Comparison of ENCODE assay signal across 13 cellular contexts in genomic region chr4:48247142-48247877, GRCh38. TPM values are rescaled to one million over a fixed set of nuclear protein-coding genes. Genes with fewer than 3 reads are reported as not detected.
DNase-seq lines count a peak whose midpoint lies in the region; ATAC-seq and TF ChIP-seq lines count a peak whose summit lies in the region.
"Had no signal": no experiment of that assay in that cellular context is flagged by ENCODE, and none has a peak within 500 bp of the region (broad histone marks: within the 10 kb centered on the region; RNA-seq: fewer than 3 reads in every experiment).

No MANE protein-coding gene starts in this region.

- H3K9me3 Mint-ChIP-seq in CD14-positive monocyte: peaks cover 0 to 3% (median 0%) of the 10 kb centered on the region in 7 donors
- H3K9me3 Mint-ChIP-seq: nephron had no signal

- peak overlapping the region in 6 of 7 donors; percentile 22 to 61 (median 46) for H3K27ac Mint-ChIP-seq in CD14-positive monocyte
- H3K27ac Mint-ChIP-seq: CD4-positive, CD25-positive, alpha-beta regulatory T cell had no signal

- H3K9me3 ChIP-seq in adipocyte (ENCODE audit: control insufficient read depth, low read length) (no peaks in the 10 kb centered on the region), upper lobe of right lung (no peaks in the 10 kb centered on the region), testis (no peaks in the 10 kb centered on the region)
- H3K9me3 ChIP-seq: esophagus squamous epithelium had no signal

- DNase-seq in CD14-positive monocyte (ENCODE audit: low spot score): no peak
- DNase-seq in adipocyte (ENCODE audit: low read depth): peak; percentile 83
- DNase-seq in activated gamma-delta T cell (lab: John Stamatoyannopoulos, UW): no peak
- no peak for DNase-seq in upper lobe of right lung
- no peak for DNase-seq in iPS-NIHi11 (ENCODE audit: low spot score)
- DNase-seq in testis: no peak
- DNase-seq: activated effector memory CD4-positive, alpha-beta T cell treated with Interleukin-2 at 50 U/mL for 16 hours; CD4-positive, CD25-positive, alpha-beta regulatory T cell; esophagus squamous epithelium had no signal

- intact Hi-C loops in CD14-positive monocyte (cut with micrococcal nuclease): no loop called here
- intact Hi-C loops in upper lobe of right lung (cut with DNase I): no loop called here
- intact Hi-C loops in testis (cut with DNase I; ENCODE audit: low total_unique reads): no loop called here

- H3K27me3 Mint-ChIP-seq in CD14-positive monocyte (ENCODE audit: low read depth in 3 of 3): no peaks in the 10 kb centered on the region

- H3K27ac ChIP-seq in upper lobe of right lung: no peak overlapping the region
- H3K27ac ChIP-seq in testis: peak overlapping the region in 1 of 2 donors; percentile 1
- H3K27ac ChIP-seq: esophagus squamous epithelium had no signal

- H3K27me3 ChIP-seq in adipocyte (replicated peaks; ENCODE audit: control insufficient read depth, insufficient read depth, low read length): no peaks in the 10 kb centered on the region
- no peaks in the 10 kb centered on the region for H3K27me3 ChIP-seq in upper lobe of right lung
- no peaks in the 10 kb centered on the region for H3K27me3 ChIP-seq in testis
- H3K27me3 ChIP-seq: esophagus squamous epithelium had no signal

- TF ChIP-seq CTCF in CD14-positive monocyte (IDR thresholded peaks at IDR 0.05) (no peak), upper lobe of right lung (IDR thresholded peaks at IDR 0.05) (no peak), testis (IDR thresholded peaks at IDR 0.05) (no peak)

- H3K4me1 Mint-ChIP-seq in CD14-positive monocyte: peaks cover 61% of the 10 kb centered on the region
- H3K4me1 Mint-ChIP-seq: nephron had no signal

- peak; percentile 59 for ATAC-seq in GM21423 (IDR thresholded peaks at IDR 0.05; ENCODE audit: unreplicated experiment)
- ATAC-seq in HG03432 (IDR thresholded peaks at IDR 0.05; ENCODE audit: unreplicated experiment): peak; percentile 68
- no peak for ATAC-seq in upper lobe of right lung
- ATAC-seq: Right ventricle myocardium inferior had no signal

- TF ChIP-seq POLR2A in testis (IDR thresholded peaks at IDR 0.05): no peak

- H3K4me1 ChIP-seq in adipocyte (ENCODE audit: control insufficient read depth, insufficient read depth, low read length) (no peaks in the 10 kb centered on the region), upper lobe of right lung (peaks cover 3% of the 10 kb centered on the region), testis (no peaks in the 10 kb centered on the region)

- H3K36me3 Mint-ChIP-seq in CD14-positive monocyte: peaks cover 6 to 12% of the 10 kb centered on the region in 2 donors
- H3K36me3 Mint-ChIP-seq: CD4-positive, CD25-positive, alpha-beta regulatory T cell had no signal

- H3K36me3 ChIP-seq in adipocyte (ENCODE audit: control insufficient read depth, insufficient read depth, low read length, severe bottlenecking) (no peaks in the 10 kb centered on the region), upper lobe of right lung (no peaks in the 10 kb centered on the region), testis (ENCODE audit: low read depth, missing control alignments) (no peaks in the 10 kb centered on the region)
- H3K36me3 ChIP-seq: esophagus squamous epithelium had no signal

- H3K9ac ChIP-seq in adipocyte (ENCODE audit: low read length): no peak overlapping the region

- H3K4me3 Mint-ChIP-seq in CD14-positive monocyte: peak overlapping the region in 1 of 2 donors; percentile 49
- H3K4me3 Mint-ChIP-seq: CD4-positive, CD25-positive, alpha-beta regulatory T cell; nephron had no signal

- H3K4me3 ChIP-seq in adipocyte (ENCODE audit: low read length) (no peak overlapping the region), upper lobe of right lung (no peak overlapping the region), testis (no peak overlapping the region)
- H3K4me3 ChIP-seq: esophagus squamous epithelium had no signal

- 68 to 73% methylated on average over 7 of the region's 7 CpGs for WGBS in testis, 2 donors

RNA-seq across cellular contexts. Expression of gene TEC, which starts 22.3 kb away (rescaled TPM):
- polyA plus RNA-seq in CD14-positive monocyte (under 1 TPM; 0.30 to 0.73 TPM), testis (ENCODE audit: insufficient read depth, low read depth, low replicate concordance) (3.5 TPM)
- total RNA-seq in upper lobe of right lung (7.7 TPM), testis (10 to 100 TPM in 1 of 2 donors, 1 to 10 TPM in 1; 9.2 to 10.8 TPM)
